ENCODE assay signal across 9 cellular contexts in genomic region chr17:75826561-75827290, GRCh38. TPM values are rescaled to one million over a fixed set of nuclear protein-coding genes. Genes with fewer than 3 reads are reported as not detected.
DNase-seq lines count a peak whose midpoint lies in the region; ATAC-seq and TF ChIP-seq lines count a peak whose summit lies in the region.
"Had no signal": no experiment of that assay in that cellular context is flagged by ENCODE, and none has a peak within 500 bp of the region (broad histone marks: within the 10 kb centered on the region; RNA-seq: fewer than 3 reads in every experiment).

No MANE protein-coding gene starts in this region.

- no peaks in the 10 kb centered on the region for H3K9me3 ChIP-seq in BLaER1 treated with 17β-estradiol and CSF1 and Interleukin-3, amounts not matched to agents 10 nM and 100 nM (replicated peaks in 1 of 11)
- H3K9me3 ChIP-seq in endodermal cell (ENCODE audit: control insufficient read depth, low read length) (no peaks in the 10 kb centered on the region), osteoblast (ENCODE audit: low read depth, low read length) (no peaks in the 10 kb centered on the region), GM23248 (ENCODE audit: low read depth) (no peaks in the 10 kb centered on the region)

- H3K9me2 ChIP-seq in GM23248 (ENCODE audit: insufficient read depth) = no peaks in the 10 kb centered on the region

- peak; percentile 32 for DNase-seq in NAMALWA (ENCODE audit: low spot score)
- DNase-seq in endodermal cell = no peak
- peak; percentile 58 for DNase-seq in osteoblast (ENCODE audit: insufficient read length, low spot score, missing footprints)
- DNase-seq in OCI-M2 (lab: John Stamatoyannopoulos, UW; ENCODE audit: unreplicated experiment) = no peak
- DNase-seq in GM23248 = no peak
- DNase-seq in activated CD4-positive, alpha-beta T cell treated with anti-CD3 and anti-CD28 coated beads, Interleukin-2, amount 50 U/mL, for 48 hours = no peak
- DNase-seq: activated CD4-positive, alpha-beta T cell treated with anti-CD3 and anti-CD28 coated beads, Interleukin-2, amount 10 ng/mL, durations not matched to agents 24 days and 14 days had no signal

- H3K36me3 Mint-ChIP-seq in endodermal cell (ENCODE audit: low read depth) = peaks cover 11% of the 10 kb centered on the region

- peak overlapping the region; percentile 57 to 88 (median 78); a peak in 20 of 22 replicates for H3K4me2 ChIP-seq in BLaER1 treated with 17β-estradiol and CSF1 and Interleukin-3, amounts not matched to agents 10 nM and 100 nM
- no peak overlapping the region for H3K4me2 ChIP-seq in osteoblast (ENCODE audit: insufficient read depth, low read length)
- no peak overlapping the region for H3K4me2 ChIP-seq in GM23248 (ENCODE audit: unreplicated experiment)

- TF ChIP-seq CTCF in endodermal cell (conservative IDR thresholded peaks at IDR 0.05) = no peak
- TF ChIP-seq CTCF in osteoblast (IDR thresholded peaks at IDR 0.05; ENCODE audit: extremely low read depth, low read depth, low read length) = no peak

- H3K36me3 ChIP-seq in BLaER1 treated with 17β-estradiol and CSF1 and Interleukin-3, amounts not matched to agents 10 nM and 100 nM = peaks cover 70 to 96% (median 81%) of the 10 kb centered on the region in 11 experiments
- H3K36me3 ChIP-seq in endodermal cell (ENCODE audit: control insufficient read depth, insufficient read depth, low read length) (peaks cover 21% of the 10 kb centered on the region), osteoblast (ENCODE audit: insufficient read depth, low read length) (no peaks in the 10 kb centered on the region), GM23248 (ENCODE audit: low read depth) (no peaks in the 10 kb centered on the region)

- no peak overlapping the region for H2AFZ ChIP-seq in osteoblast (ENCODE audit: low read length)
- H2AFZ ChIP-seq in GM23248 = no peak overlapping the region

- H3K27me3 Mint-ChIP-seq in endodermal cell (ENCODE audit: insufficient read depth) = no peaks in the 10 kb centered on the region
- H3K27me3 Mint-ChIP-seq: activated CD4-positive, alpha-beta T cell treated with anti-CD3 and anti-CD28 coated beads, Interleukin-2, amount 10 ng/mL, durations not matched to agents 24 days and 14 days had no signal

- peak overlapping the region; percentile 66 for H3K27ac Mint-ChIP-seq in endodermal cell

- no peak overlapping the region for H3K4me3 Mint-ChIP-seq in endodermal cell

- peaks cover 38 to 61% (median 53%) of the 10 kb centered on the region in 10 experiments for H3K4me1 ChIP-seq in BLaER1 treated with 17β-estradiol and CSF1 and Interleukin-3, amounts not matched to agents 10 nM and 100 nM
- no peaks in the 10 kb centered on the region for H3K4me1 ChIP-seq in endodermal cell (ENCODE audit: control insufficient read depth, insufficient read depth, low read length)
- peaks cover 10% of the 10 kb centered on the region for H3K4me1 ChIP-seq in osteoblast (ENCODE audit: insufficient read depth, low read length)
- H3K4me1 ChIP-seq in GM23248 (ENCODE audit: insufficient read depth) = peaks cover 1% of the 10 kb centered on the region

- no peak overlapping the region; a peak in 2 of 20 replicates for H3K4me3 ChIP-seq in BLaER1 treated with 17β-estradiol and CSF1 and Interleukin-3, amounts not matched to agents 10 nM and 100 nM
- H3K4me3 ChIP-seq in endodermal cell (ENCODE audit: low read length) = no peak overlapping the region
- H3K4me3 ChIP-seq in osteoblast (ENCODE audit: insufficient read depth, low read length) = no peak overlapping the region
- H3K4me3 ChIP-seq in GM23248 = no peak overlapping the region

- peaks cover 5% of the 10 kb centered on the region for H3K4me1 Mint-ChIP-seq in endodermal cell

- H3K79me2 ChIP-seq in osteoblast (ENCODE audit: insufficient read depth, low read length) (no peaks in the 10 kb centered on the region), GM23248 (ENCODE audit: insufficient read depth) (no peaks in the 10 kb centered on the region)

- peak overlapping the region; percentile 5 to 74 (median 66); a peak in 20 of 22 replicates for H3K9ac ChIP-seq in BLaER1 treated with 17β-estradiol and CSF1 and Interleukin-3, amounts not matched to agents 10 nM and 100 nM
- H3K9ac ChIP-seq in endodermal cell (ENCODE audit: extremely low read depth, low read length, poor library complexity, severe bottlenecking) (no peak overlapping the region), GM23248 (no peak overlapping the region)

- no peaks in the 10 kb centered on the region for H3K9me3 Mint-ChIP-seq in endodermal cell
- H3K9me3 Mint-ChIP-seq: activated CD4-positive, alpha-beta T cell treated with anti-CD3 and anti-CD28 coated beads, Interleukin-2, amount 10 ng/mL, durations not matched to agents 24 days and 14 days had no signal

- in situ Hi-C loops in GM23248 (cut with MboI) = no loop called here

- whole genome bisulfite sequencing in endodermal cell (ENCODE audit: insufficient coverage in 1 of 2, insufficient read length in 1 of 2), 2 experiments = 93 to 100% methylated on average over 5 to 13 of the region's 13 CpGs
- WGBS in GM23248 (ENCODE audit: low coverage in 1 of 2, low lambda C conversion rate in 2 of 2, missing lambda C conversion rate in 2 of 2), 2 experiments = 75 to 80% methylated on average over 13 of the region's 13 CpGs

- H3K27ac ChIP-seq in BLaER1 treated with 17β-estradiol and CSF1 and Interleukin-3, amounts not matched to agents 10 nM and 100 nM = peak overlapping the region in 10 of 11 experiments; percentile 26 to 80 (median 68); a peak in 18 of 22 replicates
- peak overlapping the region; percentile 66 for H3K27ac ChIP-seq in endodermal cell (ENCODE audit: low read depth, low read length)
- no peak overlapping the region for H3K27ac ChIP-seq in osteoblast (ENCODE audit: low read depth, low read length)
- no peak overlapping the region for H3K27ac ChIP-seq in GM23248

- H3K27me3 ChIP-seq in BLaER1 treated with 17β-estradiol and CSF1 and Interleukin-3, amounts not matched to agents 10 nM and 100 nM = no peaks in the 10 kb centered on the region
- H3K27me3 ChIP-seq in endodermal cell (ENCODE audit: control insufficient read depth, insufficient read depth, low read length, poor library complexity, severe bottlenecking) (no peaks in the 10 kb centered on the region), osteoblast (ENCODE audit: insufficient read depth, low read length) (no peaks in the 10 kb centered on the region), GM23248 (replicated peaks; ENCODE audit: insufficient read depth) (no peaks in the 10 kb centered on the region)

- H3F3A ChIP-seq in GM23248 (ENCODE audit: insufficient read depth) = no peaks in the 10 kb centered on the region

- ATAC-seq in GM18511 (IDR thresholded peaks at IDR 0.05; ENCODE audit: unreplicated experiment) = no peak

- peaks cover 13 to 97% (median 46%) of the 10 kb centered on the region in 11 experiments; a peak in 19 of 22 replicates for H4K20me1 ChIP-seq in BLaER1 treated with 17β-estradiol and CSF1 and Interleukin-3, amounts not matched to agents 10 nM and 100 nM
- H4K20me1 ChIP-seq in osteoblast (ENCODE audit: insufficient read depth, low read length) (no peaks in the 10 kb centered on the region), GM23248 (ENCODE audit: insufficient read depth) (no peaks in the 10 kb centered on the region)

RNA-seq across cellular contexts. Expression of gene UNC13D, which starts 17.5 kb away (rescaled TPM):
- total RNA-seq in endodermal cell (1 to 10 TPM; 6.3 to 6.4 TPM), osteoblast (1.1 and 2.1 TPM in 2 replicates)
- polyA plus RNA-seq in endodermal cell (2013, experiment 1 of 2) = 1.1 TPM
- 2.6 TPM for polyA plus RNA-seq in endodermal cell (2013, experiment 2 of 2)
- total RNA-seq in GM23248 (2014; rRNA removed; shearing (Covaris generic)) = under 0.01 and 0.65 TPM in 2 replicates
- 0.06 TPM in 1 of 2 replicates, not detected in the other for polyA plus RNA-seq in GM23248 (2016; fragmentation: Nextera tagmentation; extraction: Ambion mirVana)

RNA-seq across cellular contexts. Expression of gene WBP2, which starts 28.4 kb away (rescaled TPM):
- total RNA-seq in endodermal cell = 10 to 100 TPM; 74.3 to 82.7 TPM
- polyA plus RNA-seq in endodermal cell (2013, experiment 1 of 2) = 89.2 TPM
- polyA plus RNA-seq in endodermal cell (2013, experiment 2 of 2) = 87.4 TPM
- total RNA-seq in osteoblast = 31.1 and 38.3 TPM in 2 replicates
- total RNA-seq in GM23248 (2014; rRNA removed; shearing (Covaris generic)) = 17.4 and 22.9 TPM in 2 replicates
- polyA plus RNA-seq in GM23248 (2016; fragmentation: Nextera tagmentation; extraction: Ambion mirVana) = 59.4 and 64.8 TPM in 2 replicates

RNA-seq across cellular contexts. Expression of gene UNK, which starts 42.1 kb away (rescaled TPM):
- total RNA-seq in endodermal cell (10 to 100 TPM; 38.0 to 39.0 TPM), osteoblast (18.5 and 23.6 TPM in 2 replicates)
- polyA plus RNA-seq in endodermal cell (2013, experiment 1 of 2) = 40.1 TPM
- 37.5 TPM for polyA plus RNA-seq in endodermal cell (2013, experiment 2 of 2)
- total RNA-seq in GM23248 (2014; rRNA removed; shearing (Covaris generic)) = 11.5 and 20.2 TPM in 2 replicates
- polyA plus RNA-seq in GM23248 (2016; fragmentation: Nextera tagmentation; extraction: Ambion mirVana) = 12.4 and 13.3 TPM in 2 replicates

RNA-seq across cellular contexts. Expression of gene TRIM47, which starts 51.7 kb away (rescaled TPM):
- total RNA-seq in endodermal cell (1 to 10 TPM; 1.6 to 2.7 TPM), osteoblast (21.7 and 22.4 TPM in 2 replicates)
- polyA plus RNA-seq in endodermal cell (2013, experiment 1 of 2) = 1.4 TPM
- polyA plus RNA-seq in endodermal cell (2013, experiment 2 of 2) = 0.62 TPM
- total RNA-seq in GM23248 (2014; rRNA removed; shearing (Covaris generic)) = 1.4 and 2.4 TPM in 2 replicates
- 1.2 and 2.0 TPM in 2 replicates for polyA plus RNA-seq in GM23248 (2016; fragmentation: Nextera tagmentation; extraction: Ambion mirVana)

Comparison
In these comparisons a context has a peak if more than half of its experiments do, and no peak if none do; other contexts are left out.
1. H3K27ac ChIP-seq: peak in BLaER1 treated with 17β-estradiol and CSF1 and Interleukin-3, amounts not matched to agents 10 nM and 100 nM (10 of 11) and endodermal cell (single experiment); none in osteoblast (single experiment) and GM23248 (single experiment).
2. H3K4me2 ChIP-seq: peak in BLaER1 treated with 17β-estradiol and CSF1 and Interleukin-3, amounts not matched to agents 10 nM and 100 nM (11 of 11); none in osteoblast (single experiment) and GM23248 (single experiment).
3. H3K9ac ChIP-seq: peak in BLaER1 treated with 17β-estradiol and CSF1 and Interleukin-3, amounts not matched to agents 10 nM and 100 nM (11 of 11); none in endodermal cell (single experiment) and GM23248 (single experiment).
4. DNase-seq: peak in NAMALWA (single experiment) and osteoblast (single experiment); none in endodermal cell (single experiment), OCI-M2 (single experiment), GM23248 (single experiment) and activated CD4-positive, alpha-beta T cell treated with anti-CD3 and anti-CD28 coated beads, Interleukin-2, amount 50 U/mL, for 48 hours (0 of 2).